Comparison of ENCODE assay signal across 13 cellular contexts in genomic region chr20:53599039-53599362, GRCh38. TPM values are rescaled to one million over a fixed set of nuclear protein-coding genes. Genes with fewer than 3 reads are reported as not detected.
A peak's percentile ranks its signal among the peaks of the same experiment; 100 is the strongest.
DNase-seq lines count a peak whose midpoint lies in the region; ATAC-seq and TF ChIP-seq lines count a peak whose summit lies in the region.
"Had no signal": no experiment of that assay in that cellular context is flagged by ENCODE, and none has a peak within 500 bp of the region (broad histone marks: within the 10 kb centered on the region; RNA-seq: fewer than 3 reads in every experiment).

No MANE protein-coding gene starts in this region.

- CTCF ChIA-PET in MCF 10A (lab: Yijun Ruan, JAX): interaction anchor here (1.2 kb wide), 1 partner anchor 195 kb away, joined by 3 read pairs; no protein-coding TSS in a partner anchor

- POLR2A ChIA-PET in MCF 10A (lab: Yijun Ruan, JAX): interaction anchor here (1.0 to 6.5 kb wide), 3 partner anchors 12 to 176 kb away, joined by 3 to 73 read pairs (median 16); no protein-coding TSS in a partner anchor

- H3K27ac Mint-ChIP-seq in MCF 10A (ENCODE audit: low read depth, unreplicated experiment): peak overlapping the region; percentile 6
- H3K27ac Mint-ChIP-seq in activated T-helper 1 cell treated with anti-CD3 and anti-CD28 coated beads, Interleukin-12 subunit alpha, Interleukin-12 subunit beta, Interleukin-2, Interleukin-4 antibody, amounts not matched to agents 30 ng/mL and 10 ng/mL and 1 ng/mL, durations not matched to agents 14 hours and 24 hours and 36 hours: peak overlapping the region; percentile 70

- intact Hi-C loops in MCF 10A (cut with micrococcal nuclease) (no loop called here), breast epithelium (cut with DNase I; ENCODE audit: low total_unique reads) (no loop called here), lower lobe of right lung (cut with DNase I) (no loop called here), tibial artery (cut with DNase I; ENCODE audit: low total_unique reads) (no loop called here)
- intact Hi-C loops in activated T-helper 1 cell treated with anti-CD3 and anti-CD28 coated beads, Interleukin-12 subunit alpha, Interleukin-12 subunit beta, Interleukin-2, Interleukin-4 antibody, amounts not matched to agents 30 ng/mL and 10 ng/mL and 1 ng/mL, durations not matched to agents 14 hours and 24 hours and 36 hours (cut with micrococcal nuclease): no loop called here

- peaks cover 32% of the 10 kb centered on the region for H3K4me1 Mint-ChIP-seq in MCF 10A (ENCODE audit: insufficient read depth, unreplicated experiment)
- H3K4me1 Mint-ChIP-seq in activated T-helper 1 cell treated with anti-CD3 and anti-CD28 coated beads, Interleukin-12 subunit alpha, Interleukin-12 subunit beta, Interleukin-2, Interleukin-4 antibody, amounts not matched to agents 30 ng/mL and 10 ng/mL and 1 ng/mL, durations not matched to agents 14 hours and 24 hours and 36 hours (ENCODE audit: low read depth): peaks cover 68% of the 10 kb centered on the region

- H3K4me1 ChIP-seq in breast epithelium: no peaks in the 10 kb centered on the region
- peaks cover 14% of the 10 kb centered on the region for H3K4me1 ChIP-seq in lower lobe of right lung
- peaks cover 0 to 11% (median 6%) of the 10 kb centered on the region in 4 donors for H3K4me1 ChIP-seq in tibial artery
- H3K4me1 ChIP-seq: uterus had no signal

- H3K4me3 Mint-ChIP-seq in MCF 10A (ENCODE audit: unreplicated experiment): no peak overlapping the region
- peak overlapping the region; percentile 52 for H3K4me3 Mint-ChIP-seq in activated T-helper 1 cell treated with anti-CD3 and anti-CD28 coated beads, Interleukin-12 subunit alpha, Interleukin-12 subunit beta, Interleukin-2, Interleukin-4 antibody, amounts not matched to agents 30 ng/mL and 10 ng/mL and 1 ng/mL, durations not matched to agents 14 hours and 24 hours and 36 hours

- H3K27me3 ChIP-seq in breast epithelium: no peaks in the 10 kb centered on the region
- no peaks in the 10 kb centered on the region for H3K27me3 ChIP-seq in lower lobe of right lung (ENCODE audit: low read depth)
- H3K27me3 ChIP-seq in tibial artery: no peaks in the 10 kb centered on the region
- H3K27me3 ChIP-seq: uterus had no signal

- H3K4me3 ChIP-seq in breast epithelium (no peak overlapping the region), lower lobe of right lung (no peak overlapping the region), tibial artery (no peak overlapping the region)
- H3K4me3 ChIP-seq: uterus had no signal

- no peaks in the 10 kb centered on the region for H3K27me3 Mint-ChIP-seq in MCF 10A (ENCODE audit: insufficient read depth, unreplicated experiment)
- no peaks in the 10 kb centered on the region for H3K27me3 Mint-ChIP-seq in activated T-helper 1 cell treated with anti-CD3 and anti-CD28 coated beads, Interleukin-12 subunit alpha, Interleukin-12 subunit beta, Interleukin-2, Interleukin-4 antibody, amounts not matched to agents 30 ng/mL and 10 ng/mL and 1 ng/mL, durations not matched to agents 14 hours and 24 hours and 36 hours (ENCODE audit: insufficient read depth)

- H3K27ac ChIP-seq in breast epithelium (peak overlapping the region in 1 of 2 donors; percentile 27), lower lobe of right lung (peak overlapping the region; percentile 11), tibial artery (no peak overlapping the region)
- H3K27ac ChIP-seq: uterus had no signal

- BruUV-seq in MCF 10A (replicated peaks; lab: Mats Ljungman, UMichigan): no TSS peak

- H3K36me3 Mint-ChIP-seq in MCF 10A (ENCODE audit: insufficient read depth, unreplicated experiment): no peaks in the 10 kb centered on the region
- H3K36me3 Mint-ChIP-seq in activated T-helper 1 cell treated with anti-CD3 and anti-CD28 coated beads, Interleukin-12 subunit alpha, Interleukin-12 subunit beta, Interleukin-2, Interleukin-4 antibody, amounts not matched to agents 30 ng/mL and 10 ng/mL and 1 ng/mL, durations not matched to agents 14 hours and 24 hours and 36 hours (ENCODE audit: low read depth): peaks cover 21% of the 10 kb centered on the region

- H3K9me3 Mint-ChIP-seq in MCF 10A (ENCODE audit: unreplicated experiment): no peaks in the 10 kb centered on the region
- H3K9me3 Mint-ChIP-seq in activated T-helper 1 cell treated with anti-CD3 and anti-CD28 coated beads, Interleukin-12 subunit alpha, Interleukin-12 subunit beta, Interleukin-2, Interleukin-4 antibody, amounts not matched to agents 30 ng/mL and 10 ng/mL and 1 ng/mL, durations not matched to agents 14 hours and 24 hours and 36 hours: no peaks in the 10 kb centered on the region

- H3K36me3 ChIP-seq in breast epithelium: no peaks in the 10 kb centered on the region
- H3K36me3 ChIP-seq in lower lobe of right lung: no peaks in the 10 kb centered on the region
- H3K36me3 ChIP-seq in tibial artery: no peaks in the 10 kb centered on the region
- H3K36me3 ChIP-seq: uterus had no signal

- ATAC-seq in lower lobe of right lung: no peak

- no peak for TF ChIP-seq POLR2A in breast epithelium (IDR thresholded peaks at IDR 0.05)

- TF ChIP-seq CTCF in MCF 10A (IDR thresholded peaks at IDR 0.05; ENCODE audit: unreplicated experiment) (no peak), breast epithelium (IDR thresholded peaks at IDR 0.05) (no peak), lower lobe of right lung (IDR thresholded peaks at IDR 0.05) (no peak), tibial artery (IDR thresholded peaks at IDR 0.05) (no peak)

- DNase-seq in MCF 10A (ENCODE audit: unreplicated experiment) (no peak), breast epithelium (ENCODE audit: low spot score in 2 of 2) (no peak), lower lobe of right lung (no peak), tibial artery (peak; percentile 7 to 12), NCI-H2081 (lab: John Stamatoyannopoulos, UW) (no peak), glomerular visceral epithelial cell (ENCODE audit: extremely low spot score) (no peak), dedifferentiated amniotic fluid mesenchymal stem cell (ENCODE audit: extremely low spot score) (no peak)
- DNase-seq in activated T-helper 1 cell treated with anti-CD3 and anti-CD28 coated beads, Interleukin-12 subunit alpha, Interleukin-12 subunit beta, Interleukin-2, Interleukin-4 antibody, amounts not matched to agents 30 ng/mL and 10 ng/mL and 1 ng/mL, durations not matched to agents 14 hours and 24 hours and 36 hours (ENCODE audit: low spot score): no peak
- DNase-seq: dermis blood vessel endothelial cell, midbrain, NCI-H146, NCI-H524, uterus had no signal

- H3K9me3 ChIP-seq in breast epithelium (no peaks in the 10 kb centered on the region), lower lobe of right lung (no peaks in the 10 kb centered on the region), tibial artery (no peaks in the 10 kb centered on the region)
- H3K9me3 ChIP-seq: uterus had no signal

RNA-seq across cellular contexts. Expression of gene ZNF217, which starts 5.4 kb away (rescaled TPM):
- 42.9 and 49.3 TPM in 2 replicates for total RNA-seq in MCF 10A (2022)
- total RNA-seq in breast epithelium: 10 to 100 TPM; 22.4 to 54.7 (median 48.3) TPM
- 57.5 and 64.5 TPM in 2 replicates for total RNA-seq in activated T-helper 1 cell treated with anti-CD3 and anti-CD28 coated beads, Interleukin-12 subunit alpha, Interleukin-12 subunit beta, Interleukin-2, Interleukin-4 antibody, amounts not matched to agents 30 ng/mL and 10 ng/mL and 1 ng/mL, durations not matched to agents 14 hours and 24 hours and 36 hours
- 44.8 TPM for total RNA-seq in lower lobe of right lung

Comparison
In these comparisons a context has a peak if more than half of its experiments do, and no peak if none do; other contexts are left out.
1. DNase-seq: peak in tibial artery (2 of 2); none in MCF 10A (single experiment), breast epithelium (0 of 2), activated T-helper 1 cell treated with anti-CD3 and anti-CD28 coated beads, Interleukin-12 subunit alpha, Interleukin-12 subunit beta, Interleukin-2, Interleukin-4 antibody, amounts not matched to agents 30 ng/mL and 10 ng/mL and 1 ng/mL, durations not matched to agents 14 hours and 24 hours and 36 hours (single experiment), lower lobe of right lung (single experiment), NCI-H2081 (0 of 2), glomerular visceral epithelial cell (single experiment) and dedifferentiated amniotic fluid mesenchymal stem cell (single experiment).